In genomic region chrX:153512501-153512893, GRCh38 we compare ENCODE assay signal across 2 cellular contexts.
TF ChIP-seq lines count a peak whose summit lies in the region.

No MANE protein-coding gene starts in this region.

TF ChIP-seq in GM12891, 5 proteins besides CTCF, POLR2A, EP300 and RAD21:
- TF ChIP-seq POU2F2 (IDR thresholded peaks at IDR 0.05; ENCODE audit: low read depth, low read length): no peak
- no peak for TF ChIP-seq POLR2AphosphoS5 (IDR thresholded peaks at IDR 0.05; ENCODE audit: low read depth, low read length)
- no peak for TF ChIP-seq SPI1 (IDR thresholded peaks at IDR 0.05; ENCODE audit: low read depth, low read length)
- TF ChIP-seq PAX5 (IDR thresholded peaks at IDR 0.05; ENCODE audit: insufficient read depth, low read length, severe bottlenecking): no peak
- TF ChIP-seq TAF1 (IDR thresholded peaks at IDR 0.05; ENCODE audit: low read depth, low read length): no peak

TF ChIP-seq in K562, 482 proteins besides CTCF, POLR2A, EP300 and RAD21:
- TF ChIP-seq ZNF699 (CRISPR knock-in tag; IDR thresholded peaks at IDR 0.05; ENCODE audit: insufficient replicate concordance) (no peak), CHD4 (IDR thresholded peaks at IDR 0.05; ENCODE audit: insufficient read depth, insufficient replicate concordance, low read depth, low read length, poor library complexity, severe bottlenecking) (no peak), ARID4B (CRISPR knock-in tag; IDR thresholded peaks at IDR 0.05) (no peak), ZNF165 (CRISPR knock-in tag; IDR thresholded peaks at IDR 0.05; ENCODE audit: borderline replicate concordance) (no peak), KAT2B (IDR thresholded peaks at IDR 0.05; ENCODE audit: low read depth, low read length) (no peak), TRIM24 (IDR thresholded peaks at IDR 0.05) (peak in 1 of 2 experiments; percentile 31; a peak in 1 of 4 replicates), ATF3 (IDR thresholded peaks at IDR 0.05) (no peak), ATF3 (CRISPR knock-in tag; conservative IDR thresholded peaks at IDR 0.05) (no peak), GABPB1 (CRISPR knock-in tag; IDR thresholded peaks at IDR 0.05) (no peak), ZNF507 (tag; conservative IDR thresholded peaks at IDR 0.05) (no peak), PCBP1 (IDR thresholded peaks at IDR 0.05; ENCODE audit: low read depth, low read length, poor library complexity, severe bottlenecking) (no peak), NR1H2 (CRISPR knock-in tag; IDR thresholded peaks at IDR 0.05) (no peak), GTF2B (IDR thresholded peaks at IDR 0.05; ENCODE audit: extremely low read depth, insufficient read length) (no peak), HMG20A (CRISPR knock-in tag; conservative IDR thresholded peaks at IDR 0.05) (no peak), HIVEP1 (CRISPR knock-in tag; IDR thresholded peaks at IDR 0.05) (no peak), ZFP1 (CRISPR knock-in tag; IDR thresholded peaks at IDR 0.05) (no peak), ZKSCAN1 (IDR thresholded peaks at IDR 0.05; ENCODE audit: low read depth, low read length) (no peak), GABPB2 (CRISPR knock-in tag; conservative IDR thresholded peaks at IDR 0.05) (no peak), ZNF75A (CRISPR knock-in tag; IDR thresholded peaks at IDR 0.05) (no peak), ZNF785 (CRISPR knock-in tag; IDR thresholded peaks at IDR 0.05) (no peak), ZBTB43 (CRISPR knock-in tag; IDR thresholded peaks at IDR 0.05) (peak; percentile 97), ZNF354B (CRISPR knock-in tag; IDR thresholded peaks at IDR 0.05) (no peak), ZFP30 (CRISPR knock-in tag; IDR thresholded peaks at IDR 0.05; ENCODE audit: borderline replicate concordance) (no peak), PHF20 (IDR thresholded peaks at IDR 0.05; ENCODE audit: partially characterized antibody) (no peak), EGR1 (conservative IDR thresholded peaks at IDR 0.05) (peak; percentile 53), E2F5 (CRISPR knock-in tag; IDR thresholded peaks at IDR 0.05) (no peak), ELF1 (tag; IDR thresholded peaks at IDR 0.05) (no peak), ZKSCAN3 (CRISPR knock-in tag; IDR thresholded peaks at IDR 0.05) (no peak), MYNN (IDR thresholded peaks at IDR 0.05) (peak; percentile 46; the same call in 1 of the 2 replicates), MYNN (CRISPR knock-in tag; IDR thresholded peaks at IDR 0.05) (no peak), MNT (conservative IDR thresholded peaks at IDR 0.05) (no peak), ZFP91 (CRISPR knock-in tag; IDR thresholded peaks at IDR 0.05) (no peak), ZBTB5 (IDR thresholded peaks at IDR 0.05) (no peak)
